8 cellular contexts compared by ENCODE assay signal in the genomic region with DNA sequence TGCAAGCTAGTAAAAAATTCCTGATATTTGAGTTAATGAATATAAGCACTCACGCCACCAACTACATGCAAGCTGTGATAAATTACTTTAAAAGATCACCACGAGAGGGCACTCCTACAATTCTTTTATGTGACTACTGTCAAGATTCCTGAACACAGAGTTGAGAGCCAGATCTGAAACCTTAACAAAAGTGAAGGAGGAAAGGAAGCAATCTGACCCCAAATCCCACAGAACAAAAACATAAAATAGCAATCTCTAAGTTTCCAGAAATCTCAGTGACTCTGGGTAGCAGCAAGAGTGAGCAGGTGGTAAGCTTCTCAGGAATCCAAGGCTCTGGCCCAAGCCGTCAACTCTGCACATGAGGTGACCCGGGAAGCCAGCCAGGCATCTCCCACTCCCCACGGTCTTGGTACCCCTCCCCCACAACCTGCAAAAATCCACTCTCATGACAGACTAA. TPM values are rescaled to one million over a fixed set of nuclear protein-coding genes. Genes with fewer than 3 reads are reported as not detected.
DNase-seq lines count a peak whose midpoint lies in the region; ATAC-seq and TF ChIP-seq lines count a peak whose summit lies in the region.

No MANE protein-coding gene starts in this region.

- peak; percentile 54 to 78 for ATAC-seq in naive thymus-derived CD8-positive, alpha-beta T cell
- ATAC-seq in HG02840 (IDR thresholded peaks at IDR 0.05; ENCODE audit: low FRiP score, unreplicated experiment): no peak
- no peak for ATAC-seq in GM19395 (IDR thresholded peaks at IDR 0.05; ENCODE audit: unreplicated experiment)

- peak; percentile 62 for TF ChIP-seq CTCF in LNCaP clone FGC (IDR thresholded peaks at IDR 0.05; ENCODE audit: control insufficient read depth, extremely low read depth, insufficient read depth)

- peaks cover 6 to 18% (median 9%) of the 10 kb centered on the region in 4 donors for H3K4me1 Mint-ChIP-seq in naive thymus-derived CD8-positive, alpha-beta T cell

- peak; percentile 44 for DNase-seq in NCI-H748 (lab: John Stamatoyannopoulos, UW; ENCODE audit: unreplicated experiment)
- no peak for DNase-seq in NCI-H748 treated with DMSO at 0.1 percent for 48 hours (lab: John Stamatoyannopoulos, UW)
- DNase-seq in LNCaP clone FGC (ENCODE audit: low read depth): peak; percentile 53
- DNase-seq in T follicular helper cell (ENCODE audit: low read depth): peak; percentile 3
- DNase-seq in fibroblast of gingiva (ENCODE audit: low read depth): peak; percentile 74
- peak in 5 of 10 donors; percentile 21 to 62 (median 59) for DNase-seq in naive thymus-derived CD8-positive, alpha-beta T cell

- POLR2A ChIA-PET in naive thymus-derived CD8-positive, alpha-beta T cell (lab: Charles Lee): interaction anchor here (0.8 to 1.7 kb wide), 3 partner anchors 55 to 86 kb away, joined by 3 to 11 read pairs (median 6); a partner anchor contains a TSS

- H3K9me3 Mint-ChIP-seq in naive thymus-derived CD8-positive, alpha-beta T cell: no peaks in the 10 kb centered on the region

- H3K27ac Mint-ChIP-seq in naive thymus-derived CD8-positive, alpha-beta T cell: peak overlapping the region in 9 of 10 donors; percentile 1 to 84 (median 58)

- H3K36me3 Mint-ChIP-seq in naive thymus-derived CD8-positive, alpha-beta T cell: peaks cover 0 to 75% (median 0%) of the 10 kb centered on the region in 3 donors

- no peaks in the 10 kb centered on the region for H3K27me3 Mint-ChIP-seq in naive thymus-derived CD8-positive, alpha-beta T cell

- H3K4me3 Mint-ChIP-seq in naive thymus-derived CD8-positive, alpha-beta T cell: no peak overlapping the region

- no peak overlapping the region for H3K4me3 ChIP-seq in LNCaP clone FGC (ENCODE audit: low read depth, low read length)

RNA-seq across cellular contexts. Expression of a gene that starts 55.1 kb away (rescaled TPM):
- total RNA-seq in naive thymus-derived CD8-positive, alpha-beta T cell: 10 to 100 TPM; 43.8 to 45.3 TPM
- polyA plus RNA-seq in naive thymus-derived CD8-positive, alpha-beta T cell: 10 to 100 TPM; 28.5 to 34.7 (median 30.2) TPM

Comparison
In these comparisons a context has a peak if more than half of its experiments do, and no peak if none do; other contexts are left out.
1. ATAC-seq: peak in naive thymus-derived CD8-positive, alpha-beta T cell (2 of 2); none in HG02840 (single experiment) and GM19395 (single experiment).